1 cellular context compared by ENCODE assay signal in genomic region chr4:158099686-158100085, GRCh38.
TF ChIP-seq lines count a peak whose summit lies in the region.

No MANE protein-coding gene starts in this region.

TF ChIP-seq in GM23338, 12 proteins besides CTCF, POLR2A, EP300 and RAD21 (continued from another document):
- TF ChIP-seq ZNF462 (CRISPR knock-in tag; IDR thresholded peaks at IDR 0.05) (no peak), ZNF331 (CRISPR knock-in tag; IDR thresholded peaks at IDR 0.05; ENCODE audit: low read depth) (no peak), JUNB (IDR thresholded peaks at IDR 0.05; ENCODE audit: unreplicated experiment) (no peak), NANOG (IDR thresholded peaks at IDR 0.05; ENCODE audit: borderline replicate concordance) (no peak), POLR2AphosphoS5 (IDR thresholded peaks at IDR 0.05; ENCODE audit: low read depth) (no peak), STAT1 (IDR thresholded peaks at IDR 0.05; ENCODE audit: unreplicated experiment) (no peak), ETS1 (IDR thresholded peaks at IDR 0.05) (no peak)
